Comparison of ENCODE assay signal across 1 cellular context in genomic region chr6:3456395-3456767, GRCh38.
TF ChIP-seq lines count a peak whose summit lies in the region.

No MANE protein-coding gene starts in this region.

TF ChIP-seq in GM12878, 131 proteins besides CTCF, POLR2A, EP300 and RAD21:
- TF ChIP-seq STAT1 (conservative IDR thresholded peaks at IDR 0.05) (no peak), PAX8 (IDR thresholded peaks at IDR 0.05) (no peak), CEBPZ (IDR thresholded peaks at IDR 0.05; ENCODE audit: low read depth, low read length) (no peak), RELA (IDR thresholded peaks at IDR 0.05; ENCODE audit: borderline replicate concordance, partially characterized antibody) (no peak), ETV6 (conservative IDR thresholded peaks at IDR 0.05 in 1 of 2, IDR thresholded peaks at IDR 0.05 in 1 of 2; ENCODE audit: borderline replicate concordance in 1 of 2, low read depth in 1 of 2) (no peak), ASH2L (IDR thresholded peaks at IDR 0.05; ENCODE audit: borderline replicate concordance, low read depth) (no peak), BCL3 (IDR thresholded peaks at IDR 0.05; ENCODE audit: borderline replicate concordance, insufficient read depth, low read depth, low read length, poor library complexity, severe bottlenecking) (no peak), MEF2B (IDR thresholded peaks at IDR 0.05; ENCODE audit: partially characterized antibody, poor library complexity, severe bottlenecking) (no peak)
